Comparison of ENCODE assay signal across 8 cellular contexts in the genomic region with DNA sequence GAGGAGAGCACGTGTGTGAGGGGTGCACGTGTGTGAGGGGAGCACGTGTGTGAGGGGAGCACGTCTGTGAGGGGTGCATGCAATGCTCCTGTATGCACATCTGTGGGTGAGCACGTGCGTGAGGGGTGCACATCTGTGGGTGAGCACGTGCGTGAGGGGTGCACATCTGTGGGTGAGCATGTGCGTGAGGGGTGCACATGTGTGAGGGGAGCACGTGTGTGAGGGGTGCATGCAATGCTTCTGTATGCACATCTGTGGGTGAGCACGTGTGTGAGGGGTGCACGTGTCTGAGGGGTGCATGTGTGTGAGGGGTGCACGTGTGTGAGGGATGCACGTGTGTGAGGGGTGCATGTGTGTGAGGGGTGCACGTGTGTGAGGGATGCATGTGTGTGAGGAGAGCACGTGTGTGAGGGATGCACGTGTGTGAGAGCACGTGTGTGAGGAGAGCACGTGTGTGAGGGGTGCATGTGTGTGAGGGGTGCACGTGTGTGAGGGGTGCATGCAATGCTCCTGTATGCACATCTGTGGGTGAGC. TPM values are rescaled to one million over a fixed set of nuclear protein-coding genes. Genes with fewer than 3 reads are reported as not detected.
DNase-seq lines count a peak whose midpoint lies in the region; ATAC-seq, FAIRE-seq and TF ChIP-seq lines count a peak whose summit lies in the region.
"Not testable (repeated sequence)": the region's sequence is repeated elsewhere in the genome, so short reads cannot be mapped to it uniquely, and the experiment has no call there.

No MANE protein-coding gene starts in this region.

- H3K4me3 ChIP-seq in CD8-positive, alpha-beta T cell (ENCODE audit: low read depth, low read length); SK-N-SH (ENCODE audit: low read depth in 2 of 2, low read length in 1 of 2); kidney (ENCODE audit: low read length in 2 of 2); sigmoid colon; uterus: not testable (repeated sequence)

- TF ChIP-seq EP300 in SK-N-SH (IDR thresholded peaks at IDR 0.05; ENCODE audit: borderline replicate concordance in 1 of 2, low read depth in 1 of 2, low read length in 1 of 2); sigmoid colon (IDR thresholded peaks at IDR 0.05): not testable (repeated sequence)

- TF ChIP-seq POLR2A in sigmoid colon (IDR thresholded peaks at IDR 0.05); uterus (IDR thresholded peaks at IDR 0.05): not testable (repeated sequence)

- peak in 1 of 7 experiments; percentile 24 for DNase-seq in CD8-positive, alpha-beta T cell
- not testable (repeated sequence) for DNase-seq in SK-N-SH; central memory CD8-positive, alpha-beta T cell (ENCODE audit: low spot score in 2 of 2)
- DNase-seq in kidney (peak; percentile 57), sigmoid colon (peak; percentile 48), uterus (peak; percentile 4 to 8)

- CTCF ChIA-PET in CD8-positive, alpha-beta T cell (lab: Charles Lee) = interaction anchor here (1.0 kb wide), 1 partner anchor 11 kb away, joined by 3 read pairs; no protein-coding TSS in a partner anchor
- CTCF ChIA-PET in SK-N-SH (lab: Yijun Ruan, JAX) = interaction anchor here (1.3 kb wide), 1 partner anchor 7 kb away, joined by 5 read pairs; no protein-coding TSS in a partner anchor

- 96% methylated on average over 20 of the region's 20 CpGs for WGBS in SK-N-SH (ENCODE audit: low lambda C conversion rate)
- WGBS in sigmoid colon, 2 donors = 90 to 92% methylated on average over 20 of the region's 20 CpGs

- not testable (repeated sequence) for FAIRE-seq in kidney (lab: Jason Lieb, UNC)

- H3K4me1 Mint-ChIP-seq in CD8-positive, alpha-beta T cell (ENCODE audit: low read depth) = peaks cover 75% of the 10 kb centered on the region
- H3K4me1 Mint-ChIP-seq in activated T-helper 17 cell treated with anti-CD3 and anti-CD28 coated beads, Interleukin-2, amount 50 U/mL, for 72 hours = peaks cover 43% of the 10 kb centered on the region
- peaks cover 66% of the 10 kb centered on the region for H3K4me1 Mint-ChIP-seq in central memory CD8-positive, alpha-beta T cell
- H3K4me1 Mint-ChIP-seq in nephron = peaks cover 52% of the 10 kb centered on the region

- not testable (repeated sequence) for H3K9ac ChIP-seq in SK-N-SH; kidney (ENCODE audit: low read length in 2 of 2)

- not testable (repeated sequence) for H3K27me3 Mint-ChIP-seq in CD8-positive, alpha-beta T cell (ENCODE audit: low read depth); activated T-helper 17 cell treated with anti-CD3 and anti-CD28 coated beads, Interleukin-2, amount 50 U/mL, for 72 hours; central memory CD8-positive, alpha-beta T cell; nephron (ENCODE audit: low read depth)

- not testable (repeated sequence) for ATAC-seq in CD8-positive, alpha-beta T cell; activated T-helper 17 cell treated with anti-CD3 and anti-CD28 coated beads, Interleukin-2, amount 50 U/mL, for 72 hours (replicated peaks); central memory CD8-positive, alpha-beta T cell (replicated peaks; ENCODE audit: extremely low read depth, poor library complexity, severe bottlenecking)

- peaks cover 80% of the 10 kb centered on the region for H3K4me1 ChIP-seq in CD8-positive, alpha-beta T cell (ENCODE audit: insufficient read depth, low read length)
- H3K4me1 ChIP-seq in SK-N-SH (ENCODE audit: control insufficient read depth in 1 of 2, insufficient read depth in 2 of 2, low read depth in 1 of 2, low read length in 1 of 2) = peaks cover 37 to 44% of the 10 kb centered on the region in 2 experiments; a peak in 3 of 4 replicates
- H3K4me1 ChIP-seq in kidney (ENCODE audit: control insufficient read depth in 1 of 2, insufficient read depth in 1 of 2, low read depth in 1 of 2, low read length in 2 of 2) = peaks cover 15 to 21% of the 10 kb centered on the region in 2 donors
- H3K4me1 ChIP-seq in sigmoid colon = peaks cover 0 to 33% (median 19%) of the 10 kb centered on the region in 4 donors
- H3K4me1 ChIP-seq in uterus = not testable (repeated sequence)

- not testable (repeated sequence) for TF ChIP-seq RAD21 in SK-N-SH (IDR thresholded peaks at IDR 0.05; ENCODE audit: low read length)

- H3K36me3 Mint-ChIP-seq in CD8-positive, alpha-beta T cell = peaks cover 61% of the 10 kb centered on the region
- peaks cover 25% of the 10 kb centered on the region for H3K36me3 Mint-ChIP-seq in activated T-helper 17 cell treated with anti-CD3 and anti-CD28 coated beads, Interleukin-2, amount 50 U/mL, for 72 hours (ENCODE audit: low read depth)
- peaks cover 47% of the 10 kb centered on the region for H3K36me3 Mint-ChIP-seq in central memory CD8-positive, alpha-beta T cell (ENCODE audit: insufficient read depth)
- H3K36me3 Mint-ChIP-seq in nephron (ENCODE audit: low read depth) = not testable (repeated sequence)

- not testable (repeated sequence) for H3K9me3 Mint-ChIP-seq in CD8-positive, alpha-beta T cell; activated T-helper 17 cell treated with anti-CD3 and anti-CD28 coated beads, Interleukin-2, amount 50 U/mL, for 72 hours; central memory CD8-positive, alpha-beta T cell; nephron

- not testable (repeated sequence) for H3K9me3 ChIP-seq in CD8-positive, alpha-beta T cell (ENCODE audit: low read length); SK-N-SH; kidney (ENCODE audit: control insufficient read depth in 1 of 2, low read length in 2 of 2); sigmoid colon; uterus

- POLR2A ChIA-PET in CD8-positive, alpha-beta T cell (lab: Charles Lee) = interaction anchor here (0.6 to 1.4 kb wide), 3 partner anchors 11 to 31 kb away, joined by 3 to 6 read pairs (median 5); no protein-coding TSS in a partner anchor
- POLR2A ChIA-PET in SK-N-SH (lab: Yijun Ruan, JAX) = interaction anchor here (1.2 kb wide), 1 partner anchor 14 kb away, joined by 3 read pairs; no protein-coding TSS in a partner anchor

- peaks cover 18% of the 10 kb centered on the region for H3K36me3 ChIP-seq in CD8-positive, alpha-beta T cell (ENCODE audit: insufficient read depth, low read length)
- H3K36me3 ChIP-seq in SK-N-SH (replicated peaks in 1 of 2; ENCODE audit: control insufficient read depth in 1 of 2, insufficient read depth in 2 of 2, low read length in 1 of 2); kidney (ENCODE audit: control insufficient read depth in 1 of 2, insufficient read depth in 2 of 2, low read length in 2 of 2); sigmoid colon; uterus: not testable (repeated sequence)

- 0 out of 2 replicates have a peak overlapping the region, but pooled peaks have one; percentile 81 for H3K4me2 ChIP-seq in SK-N-SH

- not testable (repeated sequence) for H4K20me1 ChIP-seq in SK-N-SH (ENCODE audit: insufficient read depth)

- TF ChIP-seq CTCF in CD8-positive, alpha-beta T cell (IDR thresholded peaks at IDR 0.05); SK-N-SH (IDR thresholded peaks at IDR 0.05); kidney (IDR thresholded peaks at IDR 0.05; ENCODE audit: borderline replicate concordance, extremely low read depth, insufficient read depth); nephron (IDR thresholded peaks at IDR 0.05; ENCODE audit: unreplicated experiment in 3 of 3); sigmoid colon (IDR thresholded peaks at IDR 0.05); uterus (IDR thresholded peaks at IDR 0.05): not testable (repeated sequence)

- peak overlapping the region; percentile 60 for H3K27ac Mint-ChIP-seq in CD8-positive, alpha-beta T cell
- H3K27ac Mint-ChIP-seq in activated T-helper 17 cell treated with anti-CD3 and anti-CD28 coated beads, Interleukin-2, amount 50 U/mL, for 72 hours; central memory CD8-positive, alpha-beta T cell (ENCODE audit: low read depth): not testable (repeated sequence)
- peak overlapping the region; percentile 37 to 99 (median 96) for H3K27ac Mint-ChIP-seq in nephron

- peaks cover 71% of the 10 kb centered on the region for H3K79me2 ChIP-seq in SK-N-SH (ENCODE audit: insufficient read depth)

- H3K27me3 ChIP-seq in CD8-positive, alpha-beta T cell (ENCODE audit: insufficient read depth, low read length); SK-N-SH (ENCODE audit: insufficient read depth); sigmoid colon; uterus: not testable (repeated sequence)

- H3K27ac ChIP-seq in CD8-positive, alpha-beta T cell (ENCODE audit: low read depth, low read length); SK-N-SH (ENCODE audit: low read depth in 2 of 2, low read length in 1 of 2); kidney (ENCODE audit: low read depth in 2 of 2, low read length in 2 of 2); sigmoid colon; uterus: not testable (repeated sequence)

- H2AFZ ChIP-seq in SK-N-SH (ENCODE audit: low read depth) = not testable (repeated sequence)

- intact Hi-C loops in CD8-positive, alpha-beta T cell (cut with DNase I, micrococcal nuclease); kidney (cut with DNase I); sigmoid colon (cut with DNase I): not testable (repeated sequence)
- intact Hi-C loops in uterus (cut with DNase I; ENCODE audit: low total_unique reads) = loop anchor here (5.0 kb wide), 1 partner anchor 50 kb away; no protein-coding TSS in a partner anchor

- not testable (repeated sequence) for H3K4me3 Mint-ChIP-seq in CD8-positive, alpha-beta T cell; nephron
- H3K4me3 Mint-ChIP-seq in activated T-helper 17 cell treated with anti-CD3 and anti-CD28 coated beads, Interleukin-2, amount 50 U/mL, for 72 hours = peak overlapping the region; percentile 70
- peak overlapping the region; percentile 27 for H3K4me3 Mint-ChIP-seq in central memory CD8-positive, alpha-beta T cell

- H3F3A ChIP-seq in SK-N-SH (replicated peaks; ENCODE audit: insufficient read depth) = peaks cover 38% of the 10 kb centered on the region

- H3K9me2 ChIP-seq in SK-N-SH = not testable (repeated sequence)

RNA-seq across cellular contexts. Expression of gene RASA3, which starts 15.0 kb away (rescaled TPM):
- total RNA-seq in CD8-positive, alpha-beta T cell = 100 to 1,000 TPM; 144 TPM
- polyA plus RNA-seq in SK-N-SH (2012; rRNA removed) = 23.9 and 25.1 TPM in 2 replicates
- 17.3 and 20.8 TPM in 2 replicates for polyA plus RNA-seq in SK-N-SH (2012; cell fraction: cytosol; rRNA removed)
- 26.8 and 31.9 TPM in 2 replicates for polyA plus RNA-seq in SK-N-SH (2012; cell fraction: nucleus; rRNA removed)
- total RNA-seq in activated T-helper 17 cell treated with anti-CD3 and anti-CD28 coated beads, Interleukin-2, amount 50 U/mL, for 72 hours = 10 to 100 TPM; 18.4 to 62.5 TPM
- 28.8 TPM for total RNA-seq in kidney
- polyA plus RNA-seq in kidney (ENCODE audit: insufficient read depth, low read depth, low replicate concordance) = 4.2 TPM
- total RNA-seq in sigmoid colon = 10 to 100 TPM; 15.0 to 22.4 (median 17.8) TPM
- polyA plus RNA-seq in sigmoid colon = 10 to 100 TPM in 1 of 3 donors, 1 to 10 TPM in 2; 4.2 to 16.9 (median 5.4) TPM
- 10 to 100 TPM in 3 of 4 donors, 1 to 10 TPM in 1; 8.5 to 31.6 (median 17.2) TPM for total RNA-seq in uterus
